Comparison of ENCODE assay signal across 22 cellular contexts in the genomic region with DNA sequence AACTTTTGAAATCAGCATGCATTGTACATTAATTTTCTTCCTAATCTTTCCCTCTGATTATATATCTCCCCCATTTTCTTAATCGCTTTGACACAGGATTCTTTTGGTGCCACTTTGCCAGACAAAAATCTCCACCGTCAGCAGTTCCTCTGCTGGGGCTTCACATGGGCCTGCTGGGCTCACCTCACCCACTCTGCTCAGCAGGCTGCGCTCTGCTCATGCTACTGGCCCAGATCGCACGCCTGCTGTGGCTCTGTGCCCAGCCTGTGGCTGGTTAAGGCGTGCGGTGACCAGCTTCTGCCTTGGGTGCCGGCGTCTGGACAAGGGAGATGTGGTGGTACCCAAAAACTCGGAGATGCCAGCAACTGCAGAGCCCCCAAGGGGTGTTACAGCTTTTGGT. TPM values are rescaled to one million over a fixed set of nuclear protein-coding genes. Genes with fewer than 3 reads are reported as not detected.
DNase-seq lines count a peak whose midpoint lies in the region; ATAC-seq, FAIRE-seq and TF ChIP-seq lines count a peak whose summit lies in the region.
"Had no signal": no experiment of that assay in that cellular context is flagged by ENCODE, and none has a peak within 500 bp of the region (broad histone marks: within the 10 kb centered on the region; RNA-seq: fewer than 3 reads in every experiment).

No MANE protein-coding gene starts in this region.

- H3K14ac ChIP-seq in H1 (ENCODE audit: insufficient read length), result no peak overlapping the region

- H2BK15ac ChIP-seq in H1 (ENCODE audit: low read length), result 0 out of 2 replicates have a peak overlapping the region, but pooled peaks have one; percentile 46

- H3K27ac ChIP-seq in H1 (ENCODE audit: low read depth, low read length) (no peak overlapping the region), parathyroid adenoma (peak overlapping the region; percentile 78)
- H3K27ac ChIP-seq: HL-60, Peyer's patch had no signal

- H4K5ac ChIP-seq in H1 (ENCODE audit: insufficient read length, low read depth, low read length), result no peak overlapping the region

- H3K4me1 ChIP-seq in H1 (replicated peaks in 1 of 4; ENCODE audit: control insufficient read depth in 3 of 4, insufficient read depth in 4 of 4, low read length in 3 of 4) (no peaks in the 10 kb centered on the region), parathyroid adenoma (peaks cover 7% of the 10 kb centered on the region)
- H3K4me1 ChIP-seq: Peyer's patch had no signal

- no peak overlapping the region for H2BK12ac ChIP-seq in H1 (ENCODE audit: low read depth, low read length)

- no peak overlapping the region for H3K4me2 ChIP-seq in H1 (ENCODE audit: insufficient read depth in 1 of 2, low read depth in 2 of 2, low read length in 2 of 2)
- H3K4me2 ChIP-seq in parathyroid adenoma (ENCODE audit: low read length), result peak overlapping the region; percentile 24

- no peak overlapping the region for H3K4ac ChIP-seq in H1 (replicated peaks; ENCODE audit: insufficient read length, low read depth, low read length)

- H3K9me3 ChIP-seq in H1 (ENCODE audit: insufficient read depth in 2 of 2, low read depth in 1 of 2, low read length in 1 of 2) (no peaks in the 10 kb centered on the region), parathyroid adenoma (ENCODE audit: control insufficient read depth, low read length) (no peaks in the 10 kb centered on the region)
- H3K9me3 ChIP-seq: Peyer's patch had no signal

- H4K20me1 ChIP-seq in H1 (replicated peaks in 1 of 2; ENCODE audit: control insufficient read depth in 1 of 2, insufficient read depth in 2 of 2, low read length in 2 of 2), result no peaks in the 10 kb centered on the region

- H2BK5ac ChIP-seq in H1 (ENCODE audit: low read depth, low read length), result no peak overlapping the region

- POLR2A ChIA-PET in H1 (lab: Charles Lee; ENCODE audit: partially characterized antibody), result interaction anchor here (0.9 kb wide), 1 partner anchor 31 kb away, joined by 3 read pairs; the partner anchor contains the start of gene UCHL1

- H2AK5ac ChIP-seq in H1 (ENCODE audit: low read depth, low read length), result no peak overlapping the region

- TF ChIP-seq RAD21 in Ishikawa (IDR thresholded peaks at IDR 0.05; ENCODE audit: low read depth), result peak; percentile 5; the same call in 1 of the 2 replicates
- TF ChIP-seq RAD21 in H1 (IDR thresholded peaks at IDR 0.05 in 1 of 2, conservative IDR thresholded peaks at IDR 0.05 in 1 of 2; ENCODE audit: low read depth in 2 of 2, low read length in 2 of 2), result peak; percentile 36 to 61; a peak in 3 of 4 replicates

- H2BK20ac ChIP-seq in H1 (ENCODE audit: low read length), result no peak overlapping the region

- H3K18ac ChIP-seq in H1 (ENCODE audit: extremely low read depth, low read length), result no peak overlapping the region

- H2BK120ac ChIP-seq in H1 (replicated peaks; ENCODE audit: low read depth, low read length), result no peak overlapping the region

- no peaks in the 10 kb centered on the region for H3K79me2 ChIP-seq in H1 (ENCODE audit: control insufficient read depth in 1 of 2, insufficient read depth in 2 of 2, low read length in 2 of 2)
- no peaks in the 10 kb centered on the region for H3K79me2 ChIP-seq in parathyroid adenoma

- TF ChIP-seq POLR2A in H1 (IDR thresholded peaks at IDR 0.05; ENCODE audit: control extremely low read depth in 1 of 2, low read depth in 2 of 2, low read length in 2 of 2), result no peak

- ATAC-seq in HG03039 (IDR thresholded peaks at IDR 0.05; ENCODE audit: unreplicated experiment) (no peak), HG02610 (IDR thresholded peaks at IDR 0.05; ENCODE audit: unreplicated experiment) (no peak)

- DNase-seq in Daoy (ENCODE audit: low read depth), result peak; percentile 43
- no peak for DNase-seq in H1 (ENCODE audit: low read depth in 1 of 2, low spot score in 2 of 2)
- no peak for DNase-seq in NCI-H187 (lab: John Stamatoyannopoulos, UW)
- DNase-seq: CD8-positive, alpha-beta memory T cell; DMS 273 treated with DMSO at 0.1 percent for 48 hours; DND-41; GOT3; HCEC 1CT; KBM-7; NCI-H1694; NCI-H2081; NCI-H2227 treated with DMSO at 0.1 percent for 48 hours; NCI-H526 treated with DMSO at 0.1 percent for 48 hours; Peyer's patch; T-helper 1 cell had no signal

- H3K23me2 ChIP-seq in H1 (ENCODE audit: low read depth, low read length), result no peaks in the 10 kb centered on the region

- no peak overlapping the region for H4K8ac ChIP-seq in H1 (ENCODE audit: extremely low read depth, insufficient read depth, low read length)

- CTCF ChIA-PET in H1 (lab: Charles Lee; ENCODE audit: partially characterized antibody), result interaction anchor here (0.7 to 1.4 kb wide), 4 partner anchors 8 to 374 kb away, joined by 3 to 5 read pairs (median 4); no protein-coding TSS in a partner anchor

- H4K91ac ChIP-seq in H1 (replicated peaks; ENCODE audit: insufficient read length, low read length), result no peak overlapping the region

- H3K27me3 ChIP-seq in H1 (replicated peaks in 1 of 4; ENCODE audit: control insufficient read depth in 3 of 4, extremely low read depth in 1 of 4, insufficient read depth in 3 of 4, low read length in 3 of 4), result no peaks in the 10 kb centered on the region
- no peaks in the 10 kb centered on the region for H3K27me3 ChIP-seq in parathyroid adenoma (ENCODE audit: control insufficient read depth, insufficient read depth, low read length)
- H3K27me3 ChIP-seq: Peyer's patch had no signal

- H3K4me3 ChIP-seq in H1 (ENCODE audit: extremely low read depth in 1 of 4, insufficient read depth in 2 of 4, low read depth in 3 of 4, low read length in 4 of 4) (no peak overlapping the region), parathyroid adenoma (ENCODE audit: low read depth, low read length) (no peak overlapping the region)
- H3K4me3 ChIP-seq: Peyer's patch had no signal

- H2AFZ ChIP-seq in H1 (ENCODE audit: low read length) (peak overlapping the region; percentile 51; the same call in 1 of the 2 replicates), parathyroid adenoma (peak overlapping the region; percentile 19)

- no peak overlapping the region for H3K23ac ChIP-seq in H1 (ENCODE audit: insufficient read length)

- H3K9ac ChIP-seq in H1 (replicated peaks in 1 of 4; ENCODE audit: extremely low read depth in 1 of 4, low read depth in 3 of 4, low read length in 3 of 4), result no peak overlapping the region
- no peak overlapping the region for H3K9ac ChIP-seq in parathyroid adenoma

- no peaks in the 10 kb centered on the region for H3K79me1 ChIP-seq in H1 (ENCODE audit: low read depth, low read length)

- TF ChIP-seq EP300 in Ishikawa (IDR thresholded peaks at IDR 0.05; ENCODE audit: borderline replicate concordance) (no peak), H1 (IDR thresholded peaks at IDR 0.05; ENCODE audit: borderline replicate concordance in 1 of 2, low read depth in 2 of 2, low read length in 2 of 2) (no peak)

- FAIRE-seq in H1 (lab: Jason Lieb, UNC), result no peak
- FAIRE-seq: GM18507 had no signal

- H3K56ac ChIP-seq in H1 (replicated peaks; ENCODE audit: insufficient read length, low read depth, low read length), result no peak overlapping the region

- TF ChIP-seq CTCF in H1 (IDR thresholded peaks at IDR 0.05; ENCODE audit: control extremely low read depth in 1 of 3, insufficient read depth in 1 of 3, low read depth in 1 of 3, low read length in 3 of 3) (peak; percentile 13 to 23 (median 15)), parathyroid adenoma (IDR thresholded peaks at IDR 0.05) (peak; percentile 36)

- 87% methylated on average over 10 of the region's 10 CpGs; no CpG with 5 or more reads in 1 of the 2 experiments for WGBS in H1 (ENCODE audit: extremely low coverage in 1 of 2, insufficient coverage in 1 of 2, insufficient read length in 1 of 2, insufficient replicate concordance in 2 of 2, low coverage in 1 of 2, low lambda C conversion rate in 2 of 2, missing lambda C conversion rate in 1 of 2), 2 experiments

- H3K36me3 ChIP-seq in H1 (ENCODE audit: control insufficient read depth in 2 of 4, insufficient read depth in 4 of 4, low read length in 3 of 4), result no peaks in the 10 kb centered on the region
- no peaks in the 10 kb centered on the region for H3K36me3 ChIP-seq in parathyroid adenoma (ENCODE audit: control insufficient read depth, insufficient read depth, low read length)
- H3K36me3 ChIP-seq: Peyer's patch had no signal

TF ChIP-seq in Ishikawa, 13 proteins besides CTCF, POLR2A, EP300 and RAD21:
- TF ChIP-seq ZBTB7A (IDR thresholded peaks at IDR 0.05; ENCODE audit: low read depth) (no peak), TCF12 (IDR thresholded peaks at IDR 0.05; ENCODE audit: low read depth) (no peak), CEBPB (IDR thresholded peaks at IDR 0.05) (no peak)

TF ChIP-seq in H1, 55 proteins besides CTCF, POLR2A, EP300 and RAD21:
- TF ChIP-seq MAFK (IDR thresholded peaks at IDR 0.05; ENCODE audit: low read depth, low read length), result peak; percentile 5; the same call in 1 of the 2 replicates
- no peak for TF ChIP-seq SIN3A (conservative IDR thresholded peaks at IDR 0.05 in 1 of 2, IDR thresholded peaks at IDR 0.05 in 1 of 2; ENCODE audit: low read depth in 1 of 2, low read length in 2 of 2)

RNA-seq across cellular contexts. Expression of gene UCHL1, which starts 31.1 kb away (rescaled TPM):
- 1,753 and 1,896 TPM in 2 replicates for total RNA-seq in Daoy (2014; rRNA removed; shearing (Covaris generic))
- 780 and 781 TPM in 2 replicates for total RNA-seq in H1 (2021; fragmentation: NEBNext Ultra II Directional; extraction: Animal tissue kit (Norgen Biotek cat#: 25700))
- polyA plus RNA-seq in H1 (2011; rRNA removed), result 1,686 and 1,717 TPM in 2 replicates
- 1,673 TPM for polyA plus RNA-seq in H1 (2011; cell fraction: cytosol; rRNA removed)
- 1,927 TPM for polyA plus RNA-seq in H1 (2011; cell fraction: nucleus; rRNA removed)
- 981 to 1,410 TPM (median 1,102 TPM) in 4 replicates for polyA plus RNA-seq in H1 (2012, experiment 1 of 2)
- polyA plus RNA-seq in H1 (2012, experiment 2 of 2), result 1,497 TPM
- 1,061 TPM for polyA plus RNA-seq in H1 (2013, experiment 1 of 2)
- 1,063 TPM for polyA plus RNA-seq in H1 (2013, experiment 2 of 2)
- 527 and 542 TPM in 2 replicates for polyA minus RNA-seq in H1 (2011; rRNA and poly(A)+ RNA removed)
- polyA minus RNA-seq in H1 (2011; cell fraction: cytosol; rRNA and poly(A)+ RNA removed), result 249 TPM
- polyA minus RNA-seq in H1 (2011; cell fraction: nucleus; rRNA and poly(A)+ RNA removed), result 296 TPM
- polyA plus RNA-seq: CD14-positive monocyte; CD8-positive, alpha-beta memory T cell had no signal
